In the genomic region with DNA sequence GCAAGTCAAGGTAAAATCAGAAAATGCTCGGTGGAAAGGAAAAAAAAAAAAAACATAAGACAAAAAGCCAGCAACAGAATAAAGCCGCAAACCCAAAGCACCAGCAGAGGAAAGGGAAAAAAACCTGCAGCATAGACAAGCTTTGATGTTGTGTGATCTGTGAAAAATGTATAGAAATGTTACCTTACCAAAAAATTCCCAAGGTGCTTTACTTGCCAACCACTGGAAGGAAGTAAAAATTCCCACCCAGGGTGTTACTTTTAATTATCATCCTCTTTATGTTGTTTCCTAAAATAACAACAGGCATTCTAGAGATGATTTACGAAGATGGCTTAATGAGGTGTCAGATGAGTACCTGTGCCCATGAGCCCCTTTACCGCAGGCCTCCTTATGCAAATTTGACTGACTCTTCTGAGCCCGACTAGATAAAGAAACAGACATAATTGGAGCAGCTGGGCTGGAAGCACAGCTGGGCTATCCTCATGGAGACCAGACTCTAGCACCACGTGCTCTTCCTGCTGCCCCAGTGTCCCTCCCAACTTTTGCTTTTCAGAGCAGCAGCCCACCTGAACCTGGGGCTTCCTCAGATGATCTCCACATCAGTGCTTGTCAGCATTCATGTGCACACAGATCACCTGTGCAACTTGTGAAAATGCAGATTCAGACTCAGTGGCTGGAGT, we compare ENCODE assay signal across 12 cellular contexts. TPM values are rescaled to one million over a fixed set of nuclear protein-coding genes. Genes with fewer than 3 reads are reported as not detected.
A peak's percentile ranks its signal among the peaks of the same experiment; 100 is the strongest.
DNase-seq lines count a peak whose midpoint lies in the region; ATAC-seq and TF ChIP-seq lines count a peak whose summit lies in the region.
"Had no signal": no experiment of that assay in that cellular context is flagged by ENCODE, and none has a peak within 500 bp of the region (broad histone marks: within the 10 kb centered on the region; RNA-seq: fewer than 3 reads in every experiment).

No MANE protein-coding gene starts in this region.

- peaks cover 78% of the 10 kb centered on the region for H3K36me3 Mint-ChIP-seq in activated CD4-positive, alpha-beta memory T cell treated with anti-CD3 and anti-CD28 coated beads, Interleukin-2, amount 10 ng/mL, durations not matched to agents 7 days and 5 days (ENCODE audit: low read depth)

- H3K27me3 Mint-ChIP-seq in activated CD4-positive, alpha-beta memory T cell treated with anti-CD3 and anti-CD28 coated beads, Interleukin-2, amount 10 ng/mL, durations not matched to agents 7 days and 5 days: no peaks in the 10 kb centered on the region

- peak; percentile 70 for ATAC-seq in GM18909 (IDR thresholded peaks at IDR 0.05; ENCODE audit: poor library complexity, unreplicated experiment)
- ATAC-seq in HG02763 (IDR thresholded peaks at IDR 0.05; ENCODE audit: unreplicated experiment): peak; percentile 78

- DNase-seq in activated CD4-positive, alpha-beta memory T cell treated with anti-CD3 and anti-CD28 coated beads, Interleukin-2, amount 10 ng/mL, durations not matched to agents 7 days and 5 days: peak; percentile 36
- DNase-seq in stimulated activated CD4-positive, alpha-beta T cell treated with anti-CD3 and anti-CD28 coated beads, Interleukin-15, amount 100 ng/mL, for 24 hours: peak; percentile 61
- no peak for DNase-seq in MG63
- no peak for DNase-seq in germinal center (ENCODE audit: low spot score)
- no peak for DNase-seq in GM10266 (ENCODE audit: extremely low spot score)
- DNase-seq: colonic mucosa, hippocampal formation, NCI-H510A treated with DMSO at 0.1 percent for 48 hours, nucleus accumbens, WERI-Rb-1 had no signal

- no peaks in the 10 kb centered on the region for H3K9me3 ChIP-seq in MG63
- H3K9me3 ChIP-seq: colonic mucosa had no signal

- peaks cover 3% of the 10 kb centered on the region for H3K9me3 Mint-ChIP-seq in activated CD4-positive, alpha-beta memory T cell treated with anti-CD3 and anti-CD28 coated beads, Interleukin-2, amount 10 ng/mL, durations not matched to agents 7 days and 5 days

- H3K4me3 Mint-ChIP-seq in activated CD4-positive, alpha-beta memory T cell treated with anti-CD3 and anti-CD28 coated beads, Interleukin-2, amount 10 ng/mL, durations not matched to agents 7 days and 5 days: peak overlapping the region; percentile 24

- no peak overlapping the region for H3K4me3 ChIP-seq in MG63
- H3K4me3 ChIP-seq: colonic mucosa had no signal

- no peak for TF ChIP-seq CTCF in GM10266 (IDR thresholded peaks at IDR 0.05; ENCODE audit: control insufficient read depth, insufficient read depth, low read depth, missing control alignments)

- peak overlapping the region; percentile 95 for H3K27ac Mint-ChIP-seq in activated CD4-positive, alpha-beta memory T cell treated with anti-CD3 and anti-CD28 coated beads, Interleukin-2, amount 10 ng/mL, durations not matched to agents 7 days and 5 days

- H3K27me3 ChIP-seq in MG63: no peaks in the 10 kb centered on the region
- H3K27me3 ChIP-seq: colonic mucosa had no signal

- peaks cover 75% of the 10 kb centered on the region for H3K4me1 Mint-ChIP-seq in activated CD4-positive, alpha-beta memory T cell treated with anti-CD3 and anti-CD28 coated beads, Interleukin-2, amount 10 ng/mL, durations not matched to agents 7 days and 5 days

- no peaks in the 10 kb centered on the region for H3K36me3 ChIP-seq in MG63
- H3K36me3 ChIP-seq: colonic mucosa, WERI-Rb-1 had no signal

- CTCF ChIA-PET in activated CD4-positive, alpha-beta memory T cell treated with anti-CD3 and anti-CD28 coated beads, Interleukin-2, amount 10 ng/mL, durations not matched to agents 7 days and 5 days (lab: Charles Lee): interaction anchor here (0.6 to 2.4 kb wide), 11 partner anchors 9 to 128 kb away, joined by 3 to 19 read pairs (median 3); no protein-coding TSS in a partner anchor

- POLR2A ChIA-PET in activated CD4-positive, alpha-beta memory T cell treated with anti-CD3 and anti-CD28 coated beads, Interleukin-2, amount 10 ng/mL, durations not matched to agents 7 days and 5 days (lab: Charles Lee): interaction anchor here (0.7 to 2.0 kb wide), 7 partner anchors 9 to 125 kb away, joined by 3 to 11 read pairs (median 5); partner anchors contain the start of genes HNRNPLL and SRSF7

RNA-seq across cellular contexts. Expression of gene SRSF7, which starts 41.5 kb away (rescaled TPM):
- 100 to 1,000 TPM; 243 to 249 TPM for total RNA-seq in activated CD4-positive, alpha-beta memory T cell treated with anti-CD3 and anti-CD28 coated beads, Interleukin-2, amount 10 ng/mL, durations not matched to agents 7 days and 5 days
- 178 and 201 TPM in 2 replicates for total RNA-seq in MG63 (2014; rRNA removed; shearing (Covaris generic); ENCODE audit: low replicate concordance)

RNA-seq across cellular contexts. Expression of gene GALM, which starts 43.7 kb away (rescaled TPM):
- total RNA-seq in activated CD4-positive, alpha-beta memory T cell treated with anti-CD3 and anti-CD28 coated beads, Interleukin-2, amount 10 ng/mL, durations not matched to agents 7 days and 5 days: 10 to 100 TPM; 94.7 to 97.4 TPM
- 13.7 and 21.1 TPM in 2 replicates for total RNA-seq in MG63 (2014; rRNA removed; shearing (Covaris generic); ENCODE audit: low replicate concordance)

Comparison
In these comparisons a context has a peak if more than half of its experiments do, and no peak if none do; other contexts are left out.
1. DNase-seq: peak in activated CD4-positive, alpha-beta memory T cell treated with anti-CD3 and anti-CD28 coated beads, Interleukin-2, amount 10 ng/mL, durations not matched to agents 7 days and 5 days (single experiment) and stimulated activated CD4-positive, alpha-beta T cell treated with anti-CD3 and anti-CD28 coated beads, Interleukin-15, amount 100 ng/mL, for 24 hours (single experiment); none in MG63 (single experiment), germinal center (single experiment) and GM10266 (single experiment).